ENCODE assay signal across 1 cellular context in the genomic region with DNA sequence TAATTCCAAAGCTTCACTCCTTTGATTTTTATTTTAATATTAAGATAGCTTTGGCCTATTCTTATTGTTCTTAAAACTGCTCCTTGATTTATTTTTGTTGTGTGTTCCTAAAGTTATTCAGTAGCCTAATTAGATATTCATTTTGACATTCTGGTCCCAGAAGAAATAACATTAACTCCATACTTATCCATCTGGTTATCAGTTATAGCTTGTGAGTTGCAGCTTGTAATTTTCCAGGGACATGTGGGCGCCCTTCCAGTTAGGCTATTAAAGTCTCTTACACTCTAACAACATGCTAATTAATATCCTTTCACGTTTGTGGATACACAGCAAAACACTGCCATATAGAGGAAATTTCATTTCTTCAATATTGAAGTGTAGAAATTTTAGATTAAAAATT.
TF ChIP-seq lines count a peak whose summit lies in the region.

No MANE protein-coding gene starts in this region.

TF ChIP-seq in WTC11, 78 proteins besides CTCF, POLR2A, EP300 and RAD21 (continued from another document):
- TF ChIP-seq, protein P1, sequence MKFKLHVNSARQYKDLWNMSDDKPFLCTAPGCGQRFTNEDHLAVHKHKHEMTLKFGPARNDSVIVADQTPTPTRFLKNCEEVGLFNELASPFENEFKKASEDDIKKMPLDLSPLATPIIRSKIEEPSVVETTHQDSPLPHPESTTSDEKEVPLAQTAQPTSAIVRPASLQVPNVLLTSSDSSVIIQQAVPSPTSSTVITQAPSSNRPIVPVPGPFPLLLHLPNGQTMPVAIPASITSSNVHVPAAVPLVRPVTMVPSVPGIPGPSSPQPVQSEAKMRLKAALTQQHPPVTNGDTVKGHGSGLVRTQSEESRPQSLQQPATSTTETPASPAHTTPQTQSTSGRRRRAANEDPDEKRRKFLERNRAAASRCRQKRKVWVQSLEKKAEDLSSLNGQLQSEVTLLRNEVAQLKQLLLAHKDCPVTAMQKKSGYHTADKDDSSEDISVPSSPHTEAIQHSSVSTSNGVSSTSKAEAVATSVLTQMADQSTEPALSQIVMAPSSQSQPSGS (CRISPR knock-in tag; IDR thresholded peaks at IDR 0.05; ENCODE audit: borderline replicate concordance, low read depth), result no peak
- TF ChIP-seq, protein P2, sequence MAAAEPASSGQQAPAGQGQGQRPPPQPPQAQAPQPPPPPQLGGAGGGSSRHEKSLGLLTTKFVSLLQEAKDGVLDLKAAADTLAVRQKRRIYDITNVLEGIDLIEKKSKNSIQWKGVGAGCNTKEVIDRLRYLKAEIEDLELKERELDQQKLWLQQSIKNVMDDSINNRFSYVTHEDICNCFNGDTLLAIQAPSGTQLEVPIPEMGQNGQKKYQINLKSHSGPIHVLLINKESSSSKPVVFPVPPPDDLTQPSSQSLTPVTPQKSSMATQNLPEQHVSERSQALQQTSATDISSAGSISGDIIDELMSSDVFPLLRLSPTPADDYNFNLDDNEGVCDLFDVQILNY (CRISPR knock-in tag; IDR thresholded peaks at IDR 0.05), result no peak
- TF ChIP-seq, protein P3, sequence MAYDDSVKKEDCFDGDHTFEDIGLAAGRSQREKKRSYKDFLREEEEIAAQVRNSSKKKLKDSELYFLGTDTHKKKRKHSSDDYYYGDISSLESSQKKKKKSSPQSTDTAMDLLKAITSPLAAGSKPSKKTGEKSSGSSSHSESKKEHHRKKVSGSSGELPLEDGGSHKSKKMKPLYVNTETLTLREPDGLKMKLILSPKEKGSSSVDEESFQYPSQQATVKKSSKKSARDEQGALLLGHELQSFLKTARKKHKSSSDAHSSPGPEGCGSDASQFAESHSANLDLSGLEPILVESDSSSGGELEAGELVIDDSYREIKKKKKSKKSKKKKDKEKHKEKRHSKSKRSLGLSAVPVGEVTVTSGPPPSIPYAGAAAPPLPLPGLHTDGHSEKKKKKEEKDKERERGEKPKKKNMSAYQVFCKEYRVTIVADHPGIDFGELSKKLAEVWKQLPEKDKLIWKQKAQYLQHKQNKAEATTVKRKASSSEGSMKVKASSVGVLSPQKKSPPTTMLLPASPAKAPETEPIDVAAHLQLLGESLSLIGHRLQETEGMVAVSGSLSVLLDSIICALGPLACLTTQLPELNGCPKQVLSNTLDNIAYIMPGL (CRISPR knock-in tag; IDR thresholded peaks at IDR 0.05), result no peak
